8 cellular contexts compared by ENCODE assay signal in the genomic region with DNA sequence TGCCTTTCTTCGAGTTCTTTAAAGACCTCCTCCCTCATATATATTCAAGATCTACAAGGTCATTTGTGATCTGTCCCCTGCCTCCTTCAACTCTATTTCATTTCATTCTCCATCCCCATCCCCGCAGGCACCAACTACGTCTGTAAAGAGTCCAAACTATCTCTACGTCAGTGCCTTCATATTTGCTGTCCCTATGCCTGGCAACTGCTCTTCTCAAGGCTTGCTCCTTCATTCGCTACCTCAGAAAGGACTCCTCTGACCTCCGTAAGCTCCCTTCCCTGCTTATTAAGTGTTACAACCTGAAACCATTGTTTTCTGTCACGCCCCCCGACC. TPM values are rescaled to one million over a fixed set of nuclear protein-coding genes. Genes with fewer than 3 reads are reported as not detected.
DNase-seq lines count a peak whose midpoint lies in the region; ATAC-seq and TF ChIP-seq lines count a peak whose summit lies in the region.

No MANE protein-coding gene starts in this region.

- H3K9me3 ChIP-seq in gastroesophageal sphincter (no peaks in the 10 kb centered on the region), sigmoid colon (no peaks in the 10 kb centered on the region)

- H3K4me3 Mint-ChIP-seq in activated naive CD4-positive, alpha-beta T cell treated with anti-CD3 and anti-CD28 coated beads, Interleukin-2, amount 10 ng/mL, durations not matched to agents 7 days and 5 days, result peak overlapping the region; percentile 93
- H3K4me3 Mint-ChIP-seq in T-helper 2 cell treated with Interferon-gamma antibody and Interleukin-4, amounts not matched to agents 5 μg/mL and 100 μg/mL, for 36 hours, result peak overlapping the region; percentile 96

- H3K36me3 Mint-ChIP-seq in activated naive CD4-positive, alpha-beta T cell treated with anti-CD3 and anti-CD28 coated beads, Interleukin-2, amount 10 ng/mL, durations not matched to agents 7 days and 5 days, result peaks cover 49% of the 10 kb centered on the region
- H3K36me3 Mint-ChIP-seq in T-helper 2 cell treated with Interferon-gamma antibody and Interleukin-4, amounts not matched to agents 5 μg/mL and 100 μg/mL, for 36 hours (ENCODE audit: low read depth), result peaks cover 51% of the 10 kb centered on the region

- intact Hi-C loops in sigmoid colon (cut with DNase I), result loop anchor here (2.0 kb wide), 1 partner anchor 39 kb away; a partner anchor contains a TSS

- TF ChIP-seq CTCF in gastroesophageal sphincter (IDR thresholded peaks at IDR 0.05) (no peak), sigmoid colon (IDR thresholded peaks at IDR 0.05) (no peak)

- WGBS in gastroesophageal sphincter (ENCODE audit: low coverage in 1 of 2), 2 donors, result 1 to 3% methylated on average over 8 of the region's 8 CpGs
- 1 to 4% methylated on average over 8 of the region's 8 CpGs for WGBS in sigmoid colon, 2 donors

- H3K27ac ChIP-seq in gastroesophageal sphincter (peak overlapping the region in 2 of 4 donors; percentile 68 to 78), sigmoid colon (peak overlapping the region in 3 of 4 donors; percentile 67 to 73 (median 69))

- H3K4me3 ChIP-seq in gastroesophageal sphincter, result peak overlapping the region; percentile 74 to 84
- peak overlapping the region; percentile 82 to 88 (median 88) for H3K4me3 ChIP-seq in sigmoid colon

- CTCF ChIA-PET in activated naive CD4-positive, alpha-beta T cell treated with anti-CD3 and anti-CD28 coated beads, Interleukin-2, amount 10 ng/mL, durations not matched to agents 7 days and 5 days (lab: Charles Lee), result interaction anchor here (2.0 to 3.4 kb wide), 2 partner anchors 15 to 140 kb away, joined by 6 to 27 read pairs; no protein-coding TSS in a partner anchor

- peak overlapping the region; percentile 97 for H3K27ac Mint-ChIP-seq in activated naive CD4-positive, alpha-beta T cell treated with anti-CD3 and anti-CD28 coated beads, Interleukin-2, amount 10 ng/mL, durations not matched to agents 7 days and 5 days
- peak overlapping the region; percentile 96 for H3K27ac Mint-ChIP-seq in T-helper 2 cell treated with Interferon-gamma antibody and Interleukin-4, amounts not matched to agents 5 μg/mL and 100 μg/mL, for 36 hours

- H3K9me3 Mint-ChIP-seq in activated naive CD4-positive, alpha-beta T cell treated with anti-CD3 and anti-CD28 coated beads, Interleukin-2, amount 10 ng/mL, durations not matched to agents 7 days and 5 days, result no peaks in the 10 kb centered on the region
- no peaks in the 10 kb centered on the region for H3K9me3 Mint-ChIP-seq in T-helper 2 cell treated with Interferon-gamma antibody and Interleukin-4, amounts not matched to agents 5 μg/mL and 100 μg/mL, for 36 hours

- no peak for ATAC-seq in gastroesophageal sphincter
- ATAC-seq in GM18858 (IDR thresholded peaks at IDR 0.05; ENCODE audit: unreplicated experiment), result no peak

- TF ChIP-seq EP300 in gastroesophageal sphincter (IDR thresholded peaks at IDR 0.05) (no peak), sigmoid colon (IDR thresholded peaks at IDR 0.05) (no peak)

- H3K27me3 Mint-ChIP-seq in activated naive CD4-positive, alpha-beta T cell treated with anti-CD3 and anti-CD28 coated beads, Interleukin-2, amount 10 ng/mL, durations not matched to agents 7 days and 5 days, result no peaks in the 10 kb centered on the region
- H3K27me3 Mint-ChIP-seq in T-helper 2 cell treated with Interferon-gamma antibody and Interleukin-4, amounts not matched to agents 5 μg/mL and 100 μg/mL, for 36 hours (ENCODE audit: low read depth), result no peaks in the 10 kb centered on the region

- peaks cover 62% of the 10 kb centered on the region for H3K4me1 Mint-ChIP-seq in activated naive CD4-positive, alpha-beta T cell treated with anti-CD3 and anti-CD28 coated beads, Interleukin-2, amount 10 ng/mL, durations not matched to agents 7 days and 5 days
- peaks cover 43% of the 10 kb centered on the region for H3K4me1 Mint-ChIP-seq in T-helper 2 cell treated with Interferon-gamma antibody and Interleukin-4, amounts not matched to agents 5 μg/mL and 100 μg/mL, for 36 hours (ENCODE audit: low read depth)

- DNase-seq in activated naive CD4-positive, alpha-beta T cell treated with anti-CD3 and anti-CD28 coated beads, Interleukin-2, amount 10 ng/mL, durations not matched to agents 7 days and 5 days, result no peak
- DNase-seq in activated naive CD4-positive, alpha-beta T cell treated with Interleukin-2 at 50 U/mL for 16 hours, result no peak
- DNase-seq in T-helper 2 cell treated with Interferon-gamma antibody and Interleukin-4, amounts not matched to agents 5 μg/mL and 100 μg/mL, for 36 hours (ENCODE audit: low spot score), result no peak
- DNase-seq in sigmoid colon (no peak), NCI-H1436 treated with DMSO at 0.1 percent for 48 hours (lab: John Stamatoyannopoulos, UW) (no peak), HT-29 (ENCODE audit: low spot score) (no peak)

- H3K4me1 ChIP-seq in gastroesophageal sphincter (peaks cover 0 to 32% (median 11%) of the 10 kb centered on the region in 3 donors), sigmoid colon (peaks cover 0 to 25% (median 15%) of the 10 kb centered on the region in 4 donors)

- H3K36me3 ChIP-seq in gastroesophageal sphincter, result peaks cover 2 to 44% of the 10 kb centered on the region in 2 donors
- peaks cover 0 to 35% (median 0%) of the 10 kb centered on the region in 4 donors for H3K36me3 ChIP-seq in sigmoid colon

- TF ChIP-seq POLR2A in gastroesophageal sphincter (IDR thresholded peaks at IDR 0.05) (no peak), sigmoid colon (IDR thresholded peaks at IDR 0.05) (no peak)

- no peaks in the 10 kb centered on the region for H3K27me3 ChIP-seq in gastroesophageal sphincter
- no peaks in the 10 kb centered on the region for H3K27me3 ChIP-seq in sigmoid colon

RNA-seq across cellular contexts. Expression of a gene that starts 0.7 kb away (rescaled TPM):
- 10 to 100 TPM in 2 of 4 donors, 1 to 10 TPM in 2; 5.0 to 17.5 (median 9.5) TPM for total RNA-seq in gastroesophageal sphincter
- 10 to 100 TPM in 1 of 4 donors, 1 to 10 TPM in 3; 5.0 to 10.3 (median 6.7) TPM for total RNA-seq in sigmoid colon
- 10 to 100 TPM; 27.2 to 30.6 (median 27.5) TPM for polyA plus RNA-seq in sigmoid colon
- 5.5 and 8.5 TPM in 2 replicates for total RNA-seq in HT-29 (2014; rRNA removed; shearing (Covaris generic))

RNA-seq across cellular contexts. Expression of a gene that starts 39.9 kb away (rescaled TPM):
- 100 to 1,000 TPM; 150 to 162 (median 156) TPM for total RNA-seq in gastroesophageal sphincter
- total RNA-seq in sigmoid colon, result 100 to 1,000 TPM; 142 to 200 (median 160) TPM
- 100 to 1,000 TPM in 1 of 3 donors, 10 to 100 TPM in 2; 77.2 to 169 (median 78.7) TPM for polyA plus RNA-seq in sigmoid colon
- 27.7 and 30.7 TPM in 2 replicates for total RNA-seq in HT-29 (2014; rRNA removed; shearing (Covaris generic))

RNA-seq across cellular contexts. Expression of a gene that starts 59.1 kb away (rescaled TPM):
- total RNA-seq in gastroesophageal sphincter, result 10 to 100 TPM in 3 of 4 donors, 1 to 10 TPM in 1; 7.8 to 18.7 (median 14.8) TPM
- total RNA-seq in sigmoid colon, result 10 to 100 TPM in 3 of 4 donors, 1 to 10 TPM in 1; 9.4 to 17.1 (median 15.5) TPM
- polyA plus RNA-seq in sigmoid colon, result 1 to 10 TPM; 1.4 to 4.4 (median 1.8) TPM
- total RNA-seq in HT-29 (2014; rRNA removed; shearing (Covaris generic)), result not detected in 2 replicates
